In genomic region chr10:112082134-112082533, GRCh38 we compare ENCODE assay signal across 22 cellular contexts.
DNase-seq lines count a peak whose midpoint lies in the region; ATAC-seq, FAIRE-seq and TF ChIP-seq lines count a peak whose summit lies in the region.
"Had no signal": no experiment of that assay in that cellular context is flagged by ENCODE, and none has a peak within 500 bp of the region (broad histone marks: within the 10 kb centered on the region; RNA-seq: fewer than 3 reads in every experiment).

No MANE protein-coding gene starts in this region.

- H3K27ac Mint-ChIP-seq in stimulated activated naive CD8-positive, alpha-beta T cell treated with anti-CD3 and anti-CD28 coated beads, Interleukin-15, amount 100 ng/mL, for 72 hours, result no peak overlapping the region
- H3K27ac Mint-ChIP-seq: activated CD4-positive, alpha-beta T cell treated with anti-CD3 and anti-CD28 coated beads for 36 hours; B cell; immature natural killer cell had no signal

- peaks cover 14% of the 10 kb centered on the region for H3K4me1 ChIP-seq in A673 (ENCODE audit: insufficient read depth, low read length, poor library complexity, severe bottlenecking)

- CTCF ChIA-PET in A673 (lab: Charles Lee), result interaction anchor here (0.7 kb wide), 1 partner anchor 134 kb away, joined by 4 read pairs; no protein-coding TSS in a partner anchor

- no peak for TF ChIP-seq CTCF in A673 (conservative IDR thresholded peaks at IDR 0.05; ENCODE audit: low read depth, low read length)

- no TSS peak for BruUV-seq in A673 (replicated peaks; lab: Mats Ljungman, UMichigan)

- ATAC-seq in stimulated activated naive CD8-positive, alpha-beta T cell treated with anti-CD3 and anti-CD28 coated beads, Interleukin-15, amount 100 ng/mL, for 72 hours, result no peak
- ATAC-seq: activated CD4-positive, alpha-beta T cell treated with anti-CD3 and anti-CD28 coated beads for 36 hours had no signal

- intact Hi-C loops in A673 (cut with micrococcal nuclease; ENCODE audit: unreplicated experiment), result no loop called here

- DNase-seq in A673 (ENCODE audit: low spot score) (peak; percentile 80), ELF-1 (ENCODE audit: low read depth, low spot score) (peak; percentile 14), SK-N-MC (ENCODE audit: low read depth, low spot score) (peak; percentile 76), left kidney (ENCODE audit: low read depth, low spot score) (peak; percentile 49), urothelium cell line (ENCODE audit: low spot score) (no peak), OCI-M1 (lab: John Stamatoyannopoulos, UW) (no peak)
- DNase-seq in stimulated activated naive CD8-positive, alpha-beta T cell treated with anti-CD3 and anti-CD28 coated beads, Interleukin-15, amount 100 ng/mL, for 72 hours, result no peak
- no peak for DNase-seq in activated CD4-positive, CD25-positive, alpha-beta regulatory T cell (lab: John Stamatoyannopoulos, UW)
- DNase-seq: activated CD4-positive, alpha-beta T cell treated with anti-CD3 and anti-CD28 coated beads for 36 hours; activated gamma-delta T cell treated with Interleukin-2 at 50 U/mL for 16 hours; dermis blood vessel endothelial cell; GM23248; immature natural killer cell; IMR-90; mesendoderm; MV-4-11; NCI-H226; stimulated activated CD4-positive, alpha-beta T cell treated with anti-CD3 and anti-CD28 coated beads, Interleukin-2, amount 100 ng/mL, for 24 hours had no signal

- no peak overlapping the region for H3K4me3 ChIP-seq in A673 (ENCODE audit: low read depth, low read length, poor library complexity, severe bottlenecking)
- H3K4me3 ChIP-seq in SK-N-MC, result peak overlapping the region; percentile 63
- H3K4me3 ChIP-seq: GM23248, suprapubic skin had no signal

- H3K36me3 ChIP-seq in A673 (ENCODE audit: insufficient read depth, low read length, poor library complexity, severe bottlenecking) (no peaks in the 10 kb centered on the region), SK-N-MC (ENCODE audit: insufficient read depth, low read length) (no peaks in the 10 kb centered on the region)
- H3K36me3 ChIP-seq: suprapubic skin had no signal

- no peak overlapping the region for H3K4me3 Mint-ChIP-seq in stimulated activated naive CD8-positive, alpha-beta T cell treated with anti-CD3 and anti-CD28 coated beads, Interleukin-15, amount 100 ng/mL, for 72 hours
- H3K4me3 Mint-ChIP-seq: activated CD4-positive, alpha-beta T cell treated with anti-CD3 and anti-CD28 coated beads for 36 hours; B cell; immature natural killer cell; neural crest cell had no signal

- H3K9me3 Mint-ChIP-seq in stimulated activated naive CD8-positive, alpha-beta T cell treated with anti-CD3 and anti-CD28 coated beads, Interleukin-15, amount 100 ng/mL, for 72 hours, result no peaks in the 10 kb centered on the region
- H3K9me3 Mint-ChIP-seq: neural crest cell had no signal

- FAIRE-seq in urothelium cell line (lab: Jason Lieb, UNC), result no peak
- FAIRE-seq: astrocyte had no signal

- peaks cover 7% of the 10 kb centered on the region for H3K27me3 Mint-ChIP-seq in stimulated activated naive CD8-positive, alpha-beta T cell treated with anti-CD3 and anti-CD28 coated beads, Interleukin-15, amount 100 ng/mL, for 72 hours

- no peaks in the 10 kb centered on the region for H3K4me1 Mint-ChIP-seq in stimulated activated naive CD8-positive, alpha-beta T cell treated with anti-CD3 and anti-CD28 coated beads, Interleukin-15, amount 100 ng/mL, for 72 hours
- H3K4me1 Mint-ChIP-seq: activated CD4-positive, alpha-beta T cell treated with anti-CD3 and anti-CD28 coated beads for 36 hours; B cell; immature natural killer cell; neural crest cell had no signal

- no peaks in the 10 kb centered on the region for H3K27me3 ChIP-seq in A673 (replicated peaks; ENCODE audit: insufficient read depth, low read depth, low read length, poor library complexity)
- H3K27me3 ChIP-seq: suprapubic skin had no signal

- H3K9me3 ChIP-seq in A673 (ENCODE audit: low read depth, low read length, poor library complexity, severe bottlenecking) (no peaks in the 10 kb centered on the region), SK-N-MC (ENCODE audit: low read depth, low read length) (no peaks in the 10 kb centered on the region)
- H3K9me3 ChIP-seq: suprapubic skin had no signal

- H3K9ac ChIP-seq in SK-N-MC (ENCODE audit: insufficient read length), result no peak overlapping the region
- H3K9ac ChIP-seq: GM23248 had no signal

- H3K27ac ChIP-seq in A673 (ENCODE audit: low read depth, low read length, poor library complexity, severe bottlenecking) (no peak overlapping the region), SK-N-MC (peak overlapping the region; percentile 78)
- H3K27ac ChIP-seq: GM23248 had no signal

- POLR2A ChIA-PET in A673 (lab: Charles Lee; ENCODE audit: low non-redundant PET), result no interaction called here

Comparison
In these comparisons a context has a peak if more than half of its experiments do, and no peak if none do; other contexts are left out.
1. DNase-seq: peak in A673 (single experiment), ELF-1 (single experiment), SK-N-MC (single experiment) and left kidney (single experiment); none in stimulated activated naive CD8-positive, alpha-beta T cell treated with anti-CD3 and anti-CD28 coated beads, Interleukin-15, amount 100 ng/mL, for 72 hours (0 of 2), activated CD4-positive, CD25-positive, alpha-beta regulatory T cell (0 of 4), urothelium cell line (single experiment) and OCI-M1 (single experiment).